In genomic region chr2:47724221-47724981, GRCh38 we compare ENCODE assay signal across 8 cellular contexts. TPM values are rescaled to one million over a fixed set of nuclear protein-coding genes. Genes with fewer than 3 reads are reported as not detected.
DNase-seq lines count a peak whose midpoint lies in the region; ATAC-seq, FAIRE-seq and TF ChIP-seq lines count a peak whose summit lies in the region.

No MANE protein-coding gene starts in this region.

- no peak overlapping the region for H3K27ac ChIP-seq in HepG2 (ENCODE audit: extremely low read length, insufficient read depth, low read length)
- no peak overlapping the region for H3K27ac ChIP-seq in smooth muscle cell (ENCODE audit: low read depth)

- DNase-seq in GM13976 (ENCODE audit: low spot score) (peak; percentile 72), KBM-7 (peak; percentile 94), fibroblast of pulmonary artery (ENCODE audit: low read depth) (peak; percentile 6), HepG2 (ENCODE audit: low spot score) (no peak), smooth muscle cell (lab: John Stamatoyannopoulos, UW; ENCODE audit: unreplicated experiment) (no peak), SW 1271 (lab: John Stamatoyannopoulos, UW) (no peak), NCI-H2227 (lab: John Stamatoyannopoulos, UW; ENCODE audit: unreplicated experiment) (no peak)

- H3K4me2 ChIP-seq in HepG2 (ENCODE audit: low read depth, low read length): no peak overlapping the region
- no peak overlapping the region for H3K4me2 ChIP-seq in smooth muscle cell

- H3F3A ChIP-seq in smooth muscle cell (ENCODE audit: low read depth): no peaks in the 10 kb centered on the region

- POLR2A ChIA-PET in HepG2 (lab: Yijun Ruan, JAX): no interaction called here

- H3K4me1 ChIP-seq in HepG2 (ENCODE audit: insufficient read depth, low read length) (no peaks in the 10 kb centered on the region), smooth muscle cell (ENCODE audit: low read depth) (peaks cover 5% of the 10 kb centered on the region)

- H4K20me1 ChIP-seq in HepG2 (ENCODE audit: insufficient read depth, low read length) (no peaks in the 10 kb centered on the region), smooth muscle cell (ENCODE audit: low read depth) (no peaks in the 10 kb centered on the region)

- in situ Hi-C loops in GM13976 (cut with MboI; ENCODE audit: low sequenced_read_pairs, unreplicated experiment): no loop called here
- in situ Hi-C loops in KBM-7 (cut with MboI; ENCODE audit: low pct_unique_long_range_greater_than_20kb, low sequenced_read_pairs): no loop called here
- in situ Hi-C loops in HepG2 (cut with HindIII; ENCODE audit: extremely low pct_ligation_motif_present, low pct_unique_long_range_greater_than_20kb): no loop called here

- BruUV-seq in HepG2 (replicated peaks; lab: Mats Ljungman, UMichigan): no TSS peak

- H3K79me2 ChIP-seq in HepG2 (ENCODE audit: insufficient read depth, low read length) (no peaks in the 10 kb centered on the region), smooth muscle cell (ENCODE audit: low read depth) (no peaks in the 10 kb centered on the region)

- TF ChIP-seq EP300 in HepG2 (IDR thresholded peaks at IDR 0.05; ENCODE audit: low read depth in 2 of 2, low read length in 2 of 2): no peak
- TF ChIP-seq EP300 in HepG2 (CRISPR knock-in tag; IDR thresholded peaks at IDR 0.05; ENCODE audit: borderline replicate concordance): no peak

- H2AFZ ChIP-seq in HepG2 (ENCODE audit: low read length): no peak overlapping the region
- no peak overlapping the region for H2AFZ ChIP-seq in smooth muscle cell (ENCODE audit: low read depth)

- no peak for TF ChIP-seq RAD21 in HepG2 (CRISPR knock-in tag; IDR thresholded peaks at IDR 0.05)

- TF ChIP-seq POLR2A in HepG2 (IDR thresholded peaks at IDR 0.05; ENCODE audit: insufficient read depth in 1 of 2, low read depth in 2 of 2, low read length in 2 of 2): no peak

- H3K36me3 ChIP-seq in HepG2 (replicated peaks in 1 of 2; ENCODE audit: control insufficient read depth in 1 of 2, insufficient read depth in 2 of 2, low read length in 2 of 2): no peaks in the 10 kb centered on the region
- no peaks in the 10 kb centered on the region for H3K36me3 ChIP-seq in smooth muscle cell (ENCODE audit: low read depth)

- CTCF ChIA-PET in HepG2 (lab: Yijun Ruan, JAX; ENCODE audit: low intra/inter-chr PET ratio, low total read pairs): no interaction called here

- WGBS in HepG2 (ENCODE audit: low lambda C conversion rate): 33% methylated on average over 9 of the region's 9 CpGs
- 75% methylated on average over 9 of the region's 9 CpGs for WGBS in smooth muscle cell (ENCODE audit: low lambda C conversion rate)

- FAIRE-seq in HepG2 (lab: Jason Lieb, UNC): no peak

- intact Hi-C loops in HepG2 (cut with micrococcal nuclease; ENCODE audit: unreplicated experiment): no loop called here

- TF ChIP-seq CTCF in GM13976 (IDR thresholded peaks at IDR 0.05; ENCODE audit: borderline replicate concordance, control extremely low read depth, extremely low read depth, insufficient read depth, missing control alignments) (no peak), fibroblast of pulmonary artery (IDR thresholded peaks at IDR 0.05; ENCODE audit: low read length, missing control alignments) (no peak), HepG2 (CRISPR knock-in tag; IDR thresholded peaks at IDR 0.05) (no peak), smooth muscle cell (IDR thresholded peaks at IDR 0.05; ENCODE audit: borderline replicate concordance, insufficient read depth, poor library complexity, severe bottlenecking) (no peak)

- no peak overlapping the region for H3K9ac ChIP-seq in HepG2 (ENCODE audit: insufficient read depth, low read depth, low read length)
- H3K9ac ChIP-seq in smooth muscle cell (ENCODE audit: low read depth): no peak overlapping the region

- H3K27me3 ChIP-seq in HepG2 (ENCODE audit: control insufficient read depth in 1 of 2, insufficient read depth in 2 of 2, low read length in 2 of 2) (peaks cover 0 to 4% of the 10 kb centered on the region in 2 experiments; a peak in 1 of 5 replicates), smooth muscle cell (ENCODE audit: low read depth) (no peaks in the 10 kb centered on the region)

- ATAC-seq in GM21723 (IDR thresholded peaks at IDR 0.05; ENCODE audit: unreplicated experiment) (peak; percentile 93), HepG2 (no peak; the same call in 1 of the 3 replicates)

- H3K4me3 ChIP-seq in fibroblast of pulmonary artery (replicated peaks; ENCODE audit: low read depth, low read length): no peak overlapping the region
- H3K4me3 ChIP-seq in HepG2 (replicated peaks in 1 of 3; ENCODE audit: insufficient read depth in 1 of 3, low read depth in 2 of 3, low read length in 3 of 3): no peak overlapping the region
- no peak overlapping the region for H3K4me3 ChIP-seq in smooth muscle cell

- H3K9me3 ChIP-seq in HepG2 (ENCODE audit: low read length): 0 out of 2 replicates have a peak, but pooled peaks cover 2% of the 10 kb centered on the region
- H3K9me3 ChIP-seq in smooth muscle cell (replicated peaks; ENCODE audit: low read depth): no peaks in the 10 kb centered on the region

TF ChIP-seq in HepG2, 621 proteins besides CTCF, POLR2A, EP300 and RAD21 (continues in another document):
- TF ChIP-seq HINFP (CRISPR knock-in tag; IDR thresholded peaks at IDR 0.05; ENCODE audit: low read depth): no peak
- TF ChIP-seq ETS1 (CRISPR knock-in tag; IDR thresholded peaks at IDR 0.05): no peak
- no peak for TF ChIP-seq THAP7 (CRISPR knock-in tag; IDR thresholded peaks at IDR 0.05)
- no peak for TF ChIP-seq ZNF207 (IDR thresholded peaks at IDR 0.05; ENCODE audit: borderline replicate concordance)
- TF ChIP-seq FOXP1 (IDR thresholded peaks at IDR 0.05): no peak
- TF ChIP-seq FOXP1 (CRISPR knock-in tag; IDR thresholded peaks at IDR 0.05): no peak
- TF ChIP-seq RXRA (CRISPR knock-in tag; IDR thresholded peaks at IDR 0.05): no peak

RNA-seq across cellular contexts. Expression of gene MSH6, which starts 58.5 kb away (rescaled TPM):
- 113 and 168 TPM in 2 replicates for total RNA-seq in HepG2 (2016; rRNA removed; fragmentation: Illumina TruSeq; extraction: Trizol)
- 5.9 and 6.7 TPM in 2 replicates for total RNA-seq in HepG2 (2016; cell fraction: cytosol; rRNA removed; fragmentation: Illumina TruSeq; extraction: Trizol; ENCODE audit: low read depth)
- total RNA-seq in HepG2 (2016; cell fraction: insoluble cytoplasmic fraction; rRNA removed; fragmentation: Illumina TruSeq; extraction: Trizol): 111 and 163 TPM in 2 replicates
- total RNA-seq in HepG2 (2016; cell fraction: membrane; rRNA removed; fragmentation: Illumina TruSeq; extraction: Trizol): 14.7 and 15.3 TPM in 2 replicates
- total RNA-seq in HepG2 (2016; cell fraction: nucleus; rRNA removed; fragmentation: Illumina TruSeq; extraction: Trizol): 64.0 and 69.2 TPM in 2 replicates
- 18.1 and 20.8 TPM in 2 replicates for polyA plus RNA-seq in HepG2 (2011; rRNA removed)
- 9.8 and 13.1 TPM in 2 replicates for polyA plus RNA-seq in HepG2 (2011; cell fraction: cytosol; rRNA removed)
- 12.9 and 13.6 TPM in 2 replicates for polyA plus RNA-seq in HepG2 (2011; cell fraction: nucleus; rRNA removed)
- polyA plus RNA-seq in HepG2 (2012): 27.8 and 54.9 TPM in 2 replicates
- 0.76 and 1.1 TPM in 2 replicates for polyA plus RNA-seq in HepG2 (2016; cell fraction: cytosol; fragmentation: Illumina TruSeq; extraction: Trizol; ENCODE audit: low read depth)
- polyA plus RNA-seq in HepG2 (2016; cell fraction: insoluble cytoplasmic fraction; fragmentation: Illumina TruSeq; extraction: Trizol; ENCODE audit: low read depth): 91.7 and 97.3 TPM in 2 replicates
- 2.1 and 3.5 TPM in 2 replicates for polyA plus RNA-seq in HepG2 (2016; cell fraction: membrane; fragmentation: Illumina TruSeq; extraction: Trizol; ENCODE audit: low read depth)
- 63.1 and 63.5 TPM in 2 replicates for polyA plus RNA-seq in HepG2 (2016; cell fraction: nucleus; fragmentation: Illumina TruSeq; extraction: Trizol; ENCODE audit: insufficient read depth, low read depth)
- polyA minus RNA-seq in HepG2 (2011; rRNA and poly(A)+ RNA removed; ENCODE audit: low replicate concordance): 14.9 and 32.3 TPM in 2 replicates
- 31.4 and 36.9 TPM in 2 replicates for polyA minus RNA-seq in HepG2 (2011; cell fraction: cytosol; rRNA and poly(A)+ RNA removed)
- 36.4 and 40.2 TPM in 2 replicates for polyA minus RNA-seq in HepG2 (2011; cell fraction: nucleus; rRNA and poly(A)+ RNA removed)
- 65.2 and 81.3 TPM in 2 replicates for total RNA-seq in smooth muscle cell
- polyA plus RNA-seq in smooth muscle cell: 45.6 and 48.7 TPM in 2 replicates

Comparison
In these comparisons a context has a peak if more than half of its experiments do, and no peak if none do; other contexts are left out.
1. DNase-seq: peak in GM13976 (single experiment), KBM-7 (single experiment) and fibroblast of pulmonary artery (single experiment); none in HepG2 (single experiment), smooth muscle cell (single experiment), SW 1271 (0 of 2) and NCI-H2227 (single experiment).